ENCODE assay signal across 10 cellular contexts in the genomic region with DNA sequence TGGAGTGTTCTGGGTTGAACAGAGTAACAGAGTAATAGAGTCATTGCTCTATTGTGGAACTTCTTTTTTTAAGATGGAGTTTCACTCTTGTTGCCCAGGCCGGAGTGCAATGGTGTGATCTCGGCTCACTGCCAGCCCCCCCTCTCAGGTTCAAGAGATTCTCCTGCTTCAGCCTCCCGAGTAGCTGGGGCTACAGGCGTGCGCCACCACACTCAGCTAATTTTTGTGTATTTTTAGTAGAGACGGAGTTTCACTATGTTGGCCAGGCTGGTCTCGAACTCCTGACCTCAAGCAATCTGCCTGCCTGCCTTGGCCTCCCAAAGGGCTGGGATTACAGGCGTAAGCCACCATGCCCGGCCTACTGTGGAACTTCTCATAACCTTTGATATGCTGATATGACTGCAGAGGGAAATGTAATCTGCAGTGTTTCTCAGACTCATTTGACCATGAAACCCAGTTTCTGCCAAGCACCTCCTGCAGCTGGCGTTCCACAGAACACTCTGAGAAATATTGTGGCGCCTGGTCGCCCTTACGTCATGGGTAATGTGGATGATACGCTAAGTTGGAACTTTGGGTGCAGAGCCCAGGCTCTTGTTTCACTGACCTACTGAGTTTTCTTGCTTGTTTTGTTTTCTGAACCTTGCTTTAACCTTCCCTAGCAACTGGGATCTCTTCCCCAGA.
DNase-seq lines count a peak whose midpoint lies in the region; ATAC-seq and TF ChIP-seq lines count a peak whose summit lies in the region.
"Had no signal": no experiment of that assay in that cellular context is flagged by ENCODE, and none has a peak within 500 bp of the region (broad histone marks: within the 10 kb centered on the region; RNA-seq: fewer than 3 reads in every experiment).

No MANE protein-coding gene starts in this region.

- H3K9me2 ChIP-seq in Karpas-422 (replicated peaks; ENCODE audit: insufficient read depth, low read length) = no peaks in the 10 kb centered on the region

- H4K20me1 ChIP-seq in Karpas-422 (ENCODE audit: insufficient read depth, low read depth, low read length) = no peaks in the 10 kb centered on the region

- H3K9me3 ChIP-seq in parathyroid adenoma (ENCODE audit: control insufficient read depth, low read length) = no peaks in the 10 kb centered on the region
- H3K9me3 ChIP-seq in Karpas-422 (ENCODE audit: low read length) = no peaks in the 10 kb centered on the region

- H3K36me3 ChIP-seq in parathyroid adenoma (ENCODE audit: control insufficient read depth, insufficient read depth, low read length) = no peaks in the 10 kb centered on the region
- H3K36me3 ChIP-seq in Karpas-422 (ENCODE audit: insufficient read depth, low read length) = no peaks in the 10 kb centered on the region

- peak overlapping the region; percentile 41 for H2AFZ ChIP-seq in parathyroid adenoma
- H2AFZ ChIP-seq in Karpas-422 (ENCODE audit: low read length) = no peak overlapping the region

- H3K79me2 ChIP-seq in parathyroid adenoma (no peaks in the 10 kb centered on the region), Karpas-422 (ENCODE audit: low read length) (no peaks in the 10 kb centered on the region)

- peak overlapping the region; percentile 86 for H3K27ac Mint-ChIP-seq in activated CD4-positive, alpha-beta T cell treated with anti-CD3 and anti-CD28 coated beads, Interleukin-2, amount 10 ng/mL, durations not matched to agents 24 days and 14 days
- H3K27ac Mint-ChIP-seq in activated CD4-positive, alpha-beta T cell treated with anti-CD3 and anti-CD28 coated beads for 36 hours = no peak overlapping the region

- POLR2A ChIA-PET in activated CD4-positive, alpha-beta T cell treated with anti-CD3 and anti-CD28 coated beads for 36 hours (lab: Charles Lee) = no interaction called here

- H3K27me3 ChIP-seq in parathyroid adenoma (ENCODE audit: control insufficient read depth, insufficient read depth, low read length) = no peaks in the 10 kb centered on the region
- H3K27me3 ChIP-seq in Karpas-422 (ENCODE audit: low read length) = no peaks in the 10 kb centered on the region

- H3K9me3 Mint-ChIP-seq in activated CD4-positive, alpha-beta T cell treated with anti-CD3 and anti-CD28 coated beads, Interleukin-2, amount 10 ng/mL, durations not matched to agents 24 days and 14 days = peaks cover 9% of the 10 kb centered on the region
- peaks cover 1% of the 10 kb centered on the region for H3K9me3 Mint-ChIP-seq in activated CD4-positive, alpha-beta T cell treated with anti-CD3 and anti-CD28 coated beads for 36 hours (ENCODE audit: low read depth)

- intact Hi-C loops in activated CD4-positive, alpha-beta T cell treated with anti-CD3 and anti-CD28 coated beads, Interleukin-2, amount 10 ng/mL, durations not matched to agents 24 days and 14 days (cut with micrococcal nuclease) = loop anchor here (5.0 kb wide), 1 partner anchor 317 kb away; a partner anchor contains a TSS
- intact Hi-C loops in activated CD4-positive, alpha-beta T cell treated with anti-CD3 and anti-CD28 coated beads for 36 hours (cut with DNase I, micrococcal nuclease) = loop anchor here (2.0 to 5.0 kb wide), 3 partner anchors 55 to 258 kb away; no protein-coding TSS in a partner anchor

- H3K9ac ChIP-seq in parathyroid adenoma (no peak overlapping the region), Karpas-422 (ENCODE audit: low read length) (no peak overlapping the region)

- H3K4me1 ChIP-seq in parathyroid adenoma = peaks cover 5% of the 10 kb centered on the region
- H3K4me1 ChIP-seq in Karpas-422 (ENCODE audit: low read length) = no peaks in the 10 kb centered on the region

- H3K4me2 ChIP-seq in parathyroid adenoma (ENCODE audit: low read length) (no peak overlapping the region), Karpas-422 (ENCODE audit: low read depth, low read length, poor library complexity, severe bottlenecking) (no peak overlapping the region)

- peaks cover 5% of the 10 kb centered on the region for H3K36me3 Mint-ChIP-seq in activated CD4-positive, alpha-beta T cell treated with anti-CD3 and anti-CD28 coated beads, Interleukin-2, amount 10 ng/mL, durations not matched to agents 24 days and 14 days (ENCODE audit: low read depth)
- no peaks in the 10 kb centered on the region for H3K36me3 Mint-ChIP-seq in activated CD4-positive, alpha-beta T cell treated with anti-CD3 and anti-CD28 coated beads for 36 hours (ENCODE audit: low read depth)

- no peak overlapping the region for H3K4me3 ChIP-seq in parathyroid adenoma (ENCODE audit: low read depth, low read length)
- no peak overlapping the region for H3K4me3 ChIP-seq in Karpas-422 (ENCODE audit: low read length)

- peaks cover 41% of the 10 kb centered on the region for H3K4me1 Mint-ChIP-seq in activated CD4-positive, alpha-beta T cell treated with anti-CD3 and anti-CD28 coated beads, Interleukin-2, amount 10 ng/mL, durations not matched to agents 24 days and 14 days
- H3K4me1 Mint-ChIP-seq in activated CD4-positive, alpha-beta T cell treated with anti-CD3 and anti-CD28 coated beads for 36 hours = peaks cover 29% of the 10 kb centered on the region

- peaks cover 9% of the 10 kb centered on the region for H3K27me3 Mint-ChIP-seq in activated CD4-positive, alpha-beta T cell treated with anti-CD3 and anti-CD28 coated beads, Interleukin-2, amount 10 ng/mL, durations not matched to agents 24 days and 14 days
- H3K27me3 Mint-ChIP-seq in activated CD4-positive, alpha-beta T cell treated with anti-CD3 and anti-CD28 coated beads for 36 hours = peaks cover 4% of the 10 kb centered on the region

- H3K4me3 Mint-ChIP-seq in activated CD4-positive, alpha-beta T cell treated with anti-CD3 and anti-CD28 coated beads, Interleukin-2, amount 10 ng/mL, durations not matched to agents 24 days and 14 days = peak overlapping the region; percentile 70
- no peak overlapping the region for H3K4me3 Mint-ChIP-seq in activated CD4-positive, alpha-beta T cell treated with anti-CD3 and anti-CD28 coated beads for 36 hours

- no peak for ATAC-seq in activated CD4-positive, alpha-beta T cell treated with anti-CD3 and anti-CD28 coated beads for 36 hours
- ATAC-seq in GM21515 (IDR thresholded peaks at IDR 0.05; ENCODE audit: unreplicated experiment) (peak; percentile 57), HG03108 (IDR thresholded peaks at IDR 0.05; ENCODE audit: unreplicated experiment) (peak; percentile 53)
- ATAC-seq: left ventricle myocardium superior had no signal

- no peak for DNase-seq in activated CD4-positive, alpha-beta T cell treated with anti-CD3 and anti-CD28 coated beads, Interleukin-2, amount 10 ng/mL, durations not matched to agents 24 days and 14 days
- no peak for DNase-seq in activated CD4-positive, alpha-beta T cell treated with anti-CD3 and anti-CD28 coated beads for 36 hours
- DNase-seq in Karpas-422 = no peak
- DNase-seq in DMS53 (lab: John Stamatoyannopoulos, UW) = no peak
- no peak for DNase-seq in effector CD8-positive, alpha-beta T cell (lab: John Stamatoyannopoulos, UW)
- DNase-seq: left ventricle myocardium superior, SIG-M5 had no signal

- CTCF ChIA-PET in activated CD4-positive, alpha-beta T cell treated with anti-CD3 and anti-CD28 coated beads for 36 hours (lab: Charles Lee) = interaction anchor here (1.1 to 1.3 kb wide), 2 partner anchors 80 to 124 kb away, joined by 3 read pairs; no protein-coding TSS in a partner anchor

- peak overlapping the region; percentile 27 for H3K27ac ChIP-seq in parathyroid adenoma
- no peak overlapping the region for H3K27ac ChIP-seq in Karpas-422 (ENCODE audit: low read length)

- no peak for TF ChIP-seq CTCF in parathyroid adenoma (IDR thresholded peaks at IDR 0.05)
